In genomic region chr2:190880374-190881073, GRCh38 we compare ENCODE assay signal across 8 cellular contexts. TPM values are rescaled to one million over a fixed set of nuclear protein-coding genes. Genes with fewer than 3 reads are reported as not detected.
A peak's percentile ranks its signal among the peaks of the same experiment; 100 is the strongest.
DNase-seq lines count a peak whose midpoint lies in the region; ATAC-seq and TF ChIP-seq lines count a peak whose summit lies in the region.

Gene GLS, plus strand, starts transcription at chr2:190880821. Its CDS starts 264 bp downstream, at chr2:190881085.

- TF ChIP-seq POLR2A in transverse colon (IDR thresholded peaks at IDR 0.05), result peak; percentile 98

- no peaks in the 10 kb centered on the region for H3K9me3 ChIP-seq in adipocyte (ENCODE audit: control insufficient read depth, low read length)
- no peaks in the 10 kb centered on the region for H3K9me3 ChIP-seq in cardiac muscle cell (ENCODE audit: low read depth)
- H3K9me3 ChIP-seq in trophoblast cell (ENCODE audit: insufficient read depth, low read depth, low read length), result no peaks in the 10 kb centered on the region
- no peaks in the 10 kb centered on the region for H3K9me3 ChIP-seq in transverse colon

- peak within 1 kb of the TSS; percentile 79 for H3K27ac ChIP-seq in cardiac muscle cell
- H3K27ac ChIP-seq in trophoblast cell (ENCODE audit: low read depth, low read length), result peak within 1 kb of the TSS; percentile 71
- peak within 1 kb of the TSS; percentile 98 to 99 (median 98) for H3K27ac ChIP-seq in transverse colon

- H4K91ac ChIP-seq in trophoblast cell (ENCODE audit: low read depth, low read length), result peak within 1 kb of the TSS; percentile 95

- ATAC-seq in HG02798 (IDR thresholded peaks at IDR 0.05; ENCODE audit: poor library complexity, unreplicated experiment), result peak; percentile 79

- H3K4me1 ChIP-seq in adipocyte (ENCODE audit: control insufficient read depth, insufficient read depth, low read length) (peaks cover 26% of the 10 kb centered on the region), cardiac muscle cell (ENCODE audit: low read depth) (peaks cover 24% of the 10 kb centered on the region), trophoblast cell (ENCODE audit: control insufficient read depth in 1 of 2, insufficient read depth in 2 of 2, low read length in 2 of 2) (peaks cover 3 to 6% of the 10 kb centered on the region in 2 experiments), transverse colon (peaks cover 3 to 36% (median 22%) of the 10 kb centered on the region in 4 donors)

- H3K4me3 ChIP-seq in GM12875 (ENCODE audit: low read depth, low read length) (peak within 1 kb of the TSS; percentile 96), adipocyte (ENCODE audit: low read length) (peak within 1 kb of the TSS; percentile 94), cardiac muscle cell (peak within 1 kb of the TSS; percentile 92), trophoblast cell (ENCODE audit: low read depth, low read length) (peak within 1 kb of the TSS; percentile 95), transverse colon (peak within 1 kb of the TSS; percentile 70 to 96 (median 90))

- H3K9ac ChIP-seq in adipocyte (ENCODE audit: low read length), result peak within 1 kb of the TSS; percentile 96
- H3K9ac ChIP-seq in trophoblast cell (ENCODE audit: low read length), result peak within 1 kb of the TSS; percentile 87

- H4K12ac ChIP-seq in trophoblast cell (ENCODE audit: low read depth, low read length), result peak within 1 kb of the TSS; percentile 86

- H2AK5ac ChIP-seq in trophoblast cell (ENCODE audit: low read length), result peak within 1 kb of the TSS; percentile 72

- peak within 1 kb of the TSS; percentile 88 for H3K4me2 ChIP-seq in trophoblast cell (ENCODE audit: low read length)

- peak; percentile 97 for DNase-seq in NCI-H1436 (lab: John Stamatoyannopoulos, UW)
- DNase-seq in T follicular helper cell (ENCODE audit: low read depth), result peak; percentile 94
- peak; percentile 98 for DNase-seq in adipocyte (ENCODE audit: low read depth)
- peak; percentile 98 for DNase-seq in cardiac muscle cell (ENCODE audit: low read depth in 1 of 2, low spot score in 1 of 2)
- peak; percentile 99 for DNase-seq in trophoblast cell
- DNase-seq in transverse colon, result peak; percentile 98

- H2BK12ac ChIP-seq in trophoblast cell (ENCODE audit: low read length), result peak within 1 kb of the TSS; percentile 90

- no peak for TF ChIP-seq EP300 in transverse colon (IDR thresholded peaks at IDR 0.05; ENCODE audit: low read depth)

- no peaks in the 10 kb centered on the region for H3K27me3 ChIP-seq in adipocyte (replicated peaks; ENCODE audit: control insufficient read depth, insufficient read depth, low read length)
- H3K27me3 ChIP-seq in cardiac muscle cell, result no peaks in the 10 kb centered on the region
- H3K27me3 ChIP-seq in trophoblast cell (ENCODE audit: insufficient read depth, low read length), result peaks cover 3% of the 10 kb centered on the region
- H3K27me3 ChIP-seq in transverse colon, result no peaks in the 10 kb centered on the region

- peak within 1 kb of the TSS; percentile 98 for H3K18ac ChIP-seq in trophoblast cell (ENCODE audit: low read length)

- H3K36me3 ChIP-seq in adipocyte (ENCODE audit: control insufficient read depth, insufficient read depth, low read length, severe bottlenecking) (no peaks in the 10 kb centered on the region), cardiac muscle cell (no peaks in the 10 kb centered on the region), trophoblast cell (ENCODE audit: control insufficient read depth in 1 of 2, insufficient read depth in 2 of 2, low read length in 2 of 2) (no peaks in the 10 kb centered on the region), transverse colon (no peaks in the 10 kb centered on the region)

- H2BK120ac ChIP-seq in trophoblast cell (ENCODE audit: insufficient read depth, low read length, poor library complexity), result peak within 1 kb of the TSS; percentile 90

- peak within 1 kb of the TSS; percentile 94 for H3K14ac ChIP-seq in trophoblast cell (ENCODE audit: low read length)

- WGBS in trophoblast cell (ENCODE audit: extremely low coverage, insufficient coverage, insufficient read length), result no CpG with 5 or more reads among the region's 54 CpGs
- 0% methylated on average over 27 of the region's 54 CpGs; no CpG with 5 or more reads in 1 of the 2 donors for WGBS in transverse colon (ENCODE audit: low coverage in 1 of 2), 2 donors

- H3K23ac ChIP-seq in trophoblast cell (ENCODE audit: low read length), result no peak within 1 kb of the TSS

- in situ Hi-C loops in transverse colon (cut with MboI; ENCODE audit: low pct_ligation_motif_present in 1 of 4, low pct_unique_long_range_greater_than_20kb in 1 of 4, low sequenced_read_pairs in 3 of 4), result loop anchor here in 1 of 4 donors (25.0 kb wide), 1 partner anchor 132 kb away; the partner anchor contains the start of gene STAT1

- peak within 1 kb of the TSS; percentile 84 for H4K8ac ChIP-seq in trophoblast cell (ENCODE audit: low read depth, low read length)

- peak within 1 kb of the TSS; percentile 99 for H3K4ac ChIP-seq in trophoblast cell (ENCODE audit: low read depth, low read length)

- peaks cover 13% of the 10 kb centered on the region for H3K79me2 ChIP-seq in trophoblast cell (ENCODE audit: control insufficient read depth, insufficient read depth, low read length, poor library complexity)

- TF ChIP-seq CTCF in GM12875 (IDR thresholded peaks at IDR 0.05; ENCODE audit: borderline replicate concordance, insufficient read depth, low read depth, low read length) (no peak), cardiac muscle cell (IDR thresholded peaks at IDR 0.05; ENCODE audit: low read depth, low read length) (no peak), transverse colon (IDR thresholded peaks at IDR 0.05) (no peak)

- intact Hi-C loops in transverse colon (cut with DNase I; ENCODE audit: low total_unique reads), result no loop called here

- H2AFZ ChIP-seq in trophoblast cell (ENCODE audit: insufficient read depth, low read length, poor library complexity), result peak within 1 kb of the TSS; percentile 86

- peak within 1 kb of the TSS; percentile 94 for H2BK5ac ChIP-seq in trophoblast cell (ENCODE audit: low read depth, low read length, poor library complexity)

- peaks cover 16% of the 10 kb centered on the region for H3K79me1 ChIP-seq in trophoblast cell (ENCODE audit: low read length)

RNA-seq across cellular contexts. Expression of gene GLS, which starts in this region (rescaled TPM):
- total RNA-seq in cardiac muscle cell (63.7 and 80.8 TPM in 2 replicates), transverse colon (100 to 1,000 TPM in 1 of 4 donors, 10 to 100 TPM in 3; 58.0 to 141 (median 68.7) TPM)
- 35.2 and 45.7 TPM in 2 replicates for polyA plus RNA-seq in cardiac muscle cell
- 54.9 and 60.3 TPM in 2 replicates for polyA plus RNA-seq in trophoblast cell (2013)

Comparison
In these comparisons a context has a peak if more than half of its experiments do, and no peak if none do; other contexts are left out.
1. Peak in every context shown above with its lines: DNase-seq, ATAC-seq, H3K4me3 ChIP-seq and H3K27ac ChIP-seq.